ENCODE assay signal across 8 cellular contexts in genomic region chr1:42747125-42747524, GRCh38. TPM values are rescaled to one million over a fixed set of nuclear protein-coding genes. Genes with fewer than 3 reads are reported as not detected.
DNase-seq lines count a peak whose midpoint lies in the region; ATAC-seq, FAIRE-seq and TF ChIP-seq lines count a peak whose summit lies in the region.

No MANE protein-coding gene starts in this region.

- peak; percentile 39 for TF ChIP-seq CTCF in A549 (IDR thresholded peaks at IDR 0.05)
- peak; percentile 31 to 59 (median 54) for TF ChIP-seq CTCF in body of pancreas (IDR thresholded peaks at IDR 0.05)

- H3K9me3 ChIP-seq in A549 (no peaks in the 10 kb centered on the region), body of pancreas (no peaks in the 10 kb centered on the region)

- peaks cover 5% of the 10 kb centered on the region for H3K9me3 Mint-ChIP-seq in stimulated activated memory B cell treated with anti-CD40 and anti-IgM and Interleukin-4, amounts not matched to agents 10 μg/mL and 1 μg/mL and 100 μg/mL, for 72 hours

- no peak overlapping the region for H3K4me3 ChIP-seq in A549
- H3K4me3 ChIP-seq in body of pancreas, result no peak overlapping the region

- POLR2A ChIA-PET in A549 (lab: Yijun Ruan, JAX), result no interaction called here

- peak; percentile 42 to 50; a peak in 3 of 5 replicates for TF ChIP-seq RAD21 in A549 (conservative IDR thresholded peaks at IDR 0.05 in 1 of 2, IDR thresholded peaks at IDR 0.05 in 1 of 2)

- TF ChIP-seq POLR2A in A549 (IDR thresholded peaks at IDR 0.05; ENCODE audit: low read length) (no peak), body of pancreas (IDR thresholded peaks at IDR 0.05) (no peak)

- intact Hi-C loops in body of pancreas (cut with DNase I), result loop anchor here (10.0 kb wide), 2 partner anchors 172 to 602 kb away; no protein-coding TSS in a partner anchor

- FAIRE-seq in A549 (lab: Jason Lieb, UNC) (no peak), GM18507 (lab: Jason Lieb, UNC) (peak; percentile 48)

- peak in 1 of 2 experiments; percentile 10 for DNase-seq in A549 (ENCODE audit: low read depth in 1 of 2, low spot score in 1 of 2)
- no peak for DNase-seq in GM18507 (ENCODE audit: extremely low spot score, insufficient read length, low read depth)
- DNase-seq in SK-N-DZ (ENCODE audit: low spot score), result peak; percentile 26
- DNase-seq in body of pancreas, result peak; percentile 44 to 60 (median 46)
- peak; percentile 80 for DNase-seq in left kidney (ENCODE audit: low read depth, low spot score)
- no peak for DNase-seq in AML-193 (lab: John Stamatoyannopoulos, UW)
- DNase-seq in RKO (ENCODE audit: low spot score), result no peak

- no peaks in the 10 kb centered on the region for H3K4me1 ChIP-seq in A549
- H3K4me1 ChIP-seq in body of pancreas, result no peaks in the 10 kb centered on the region

- H3K4me2 ChIP-seq in A549, result no peak overlapping the region

- no peak overlapping the region for H3K27ac Mint-ChIP-seq in stimulated activated memory B cell treated with anti-CD40 and anti-IgM and Interleukin-4, amounts not matched to agents 10 μg/mL and 1 μg/mL and 100 μg/mL, for 72 hours

- H3K36me3 ChIP-seq in body of pancreas (replicated peaks in 1 of 2; ENCODE audit: insufficient read depth in 1 of 2, low read depth in 2 of 2), result peaks cover 0 to 7% of the 10 kb centered on the region in 2 donors

- H3K4me3 Mint-ChIP-seq in stimulated activated memory B cell treated with anti-CD40 and anti-IgM and Interleukin-4, amounts not matched to agents 10 μg/mL and 1 μg/mL and 100 μg/mL, for 72 hours, result no peak overlapping the region

- 91% methylated on average over 6 of the region's 14 CpGs for WGBS in A549 (ENCODE audit: missing lambda C conversion rate)
- 45 to 59% methylated on average over 14 of the region's 14 CpGs for WGBS in body of pancreas, 2 donors

- no peak overlapping the region for H3K27ac ChIP-seq in A549
- H3K27ac ChIP-seq in body of pancreas, result no peak overlapping the region

- CTCF ChIA-PET in A549 (lab: Yijun Ruan, JAX), result interaction anchor here (0.7 to 3.2 kb wide), 18 partner anchors 9 to 595 kb away, joined by 3 to 21 read pairs (median 3); no protein-coding TSS in a partner anchor

- no peaks in the 10 kb centered on the region for H3K27me3 ChIP-seq in body of pancreas

- H3K4me1 Mint-ChIP-seq in stimulated activated memory B cell treated with anti-CD40 and anti-IgM and Interleukin-4, amounts not matched to agents 10 μg/mL and 1 μg/mL and 100 μg/mL, for 72 hours, result no peaks in the 10 kb centered on the region

- no peaks in the 10 kb centered on the region for H3K27me3 Mint-ChIP-seq in stimulated activated memory B cell treated with anti-CD40 and anti-IgM and Interleukin-4, amounts not matched to agents 10 μg/mL and 1 μg/mL and 100 μg/mL, for 72 hours

- ATAC-seq in A549 (peak in 1 of 2 experiments; percentile 75; a peak in 3 of 6 replicates), body of pancreas (no peak)
- peak; percentile 52 for ATAC-seq in stimulated activated memory B cell treated with anti-CD40 and anti-IgM and Interleukin-4, amounts not matched to agents 10 μg/mL and 1 μg/mL and 100 μg/mL, for 72 hours

- no peak for TF ChIP-seq EP300 in A549 (IDR thresholded peaks at IDR 0.05)

- peaks cover 35% of the 10 kb centered on the region for H3K36me3 Mint-ChIP-seq in stimulated activated memory B cell treated with anti-CD40 and anti-IgM and Interleukin-4, amounts not matched to agents 10 μg/mL and 1 μg/mL and 100 μg/mL, for 72 hours

TF ChIP-seq in A549, 52 proteins besides CTCF, POLR2A, EP300 and RAD21:
- TF ChIP-seq HES2 (IDR thresholded peaks at IDR 0.05) (no peak), RNF2 (IDR thresholded peaks at IDR 0.05; ENCODE audit: borderline replicate concordance, low read depth) (no peak), SMC3 (IDR thresholded peaks at IDR 0.05) (peak; percentile 44), PHF8 (IDR thresholded peaks at IDR 0.05; ENCODE audit: borderline replicate concordance, low read depth) (no peak)

RNA-seq across cellular contexts. Expression of gene CLDN19, which starts 7.1 kb away (rescaled TPM):
- not detected in 2 replicates for polyA plus RNA-seq in A549 (2011; rRNA removed)
- not detected in 2 replicates for polyA plus RNA-seq in A549 (2012; cell fraction: cytosol; rRNA removed)
- 0.01 TPM in 1 of 2 replicates, not detected in the other for polyA plus RNA-seq in A549 (2012; cell fraction: nucleus; rRNA removed)
- polyA plus RNA-seq in A549 (2017; fragmentation: RNase III; extraction: RNeasy Plus Mini Kit Qiagen cat#74134 plus additional on column Dnase treatment), result 0.03 TPM in 1 of 3 replicates, not detected in the others
- polyA minus RNA-seq in A549 (2011; rRNA and poly(A)+ RNA removed), result not detected in 2 replicates
- 1.8 and 2.5 TPM in 2 replicates for polyA plus RNA-seq in SK-N-DZ (2014; cell fraction: cytosol; rRNA removed)
- polyA plus RNA-seq in SK-N-DZ (2014; cell fraction: nucleus; rRNA removed), result 0.66 and 1.7 TPM in 2 replicates
- total RNA-seq in body of pancreas, result not detected

RNA-seq across cellular contexts. Expression of gene P3H1, which starts 19.7 kb away (rescaled TPM):
- polyA plus RNA-seq in A549 (2011; rRNA removed) (27.3 and 32.0 TPM in 2 replicates), A549 (2017; fragmentation: RNase III; extraction: RNeasy Plus Mini Kit Qiagen cat#74134 plus additional on column Dnase treatment) (25.2 to 30.3 TPM (median 29.2 TPM) in 3 replicates)
- polyA plus RNA-seq in A549 (2012; cell fraction: cytosol; rRNA removed), result 32.0 and 33.6 TPM in 2 replicates
- 111 and 159 TPM in 2 replicates for polyA plus RNA-seq in A549 (2012; cell fraction: nucleus; rRNA removed)
- polyA minus RNA-seq in A549 (2011; rRNA and poly(A)+ RNA removed), result 37.5 and 45.6 TPM in 2 replicates
- polyA plus RNA-seq in SK-N-DZ (2014; cell fraction: cytosol; rRNA removed), result 20.3 and 23.1 TPM in 2 replicates
- polyA plus RNA-seq in SK-N-DZ (2014; cell fraction: nucleus; rRNA removed), result 78.4 and 105 TPM in 2 replicates
- 10 to 100 TPM; 16.9 to 34.9 TPM for total RNA-seq in body of pancreas

RNA-seq across cellular contexts. Expression of gene C1orf50, which starts 19.9 kb away (rescaled TPM):
- 2.6 and 4.5 TPM in 2 replicates for polyA plus RNA-seq in A549 (2011; rRNA removed)
- polyA plus RNA-seq in A549 (2012; cell fraction: cytosol; rRNA removed), result 0.61 and 1.1 TPM in 2 replicates
- 0.32 and 0.50 TPM in 2 replicates for polyA plus RNA-seq in A549 (2012; cell fraction: nucleus; rRNA removed)
- polyA plus RNA-seq in A549 (2017; fragmentation: RNase III; extraction: RNeasy Plus Mini Kit Qiagen cat#74134 plus additional on column Dnase treatment), result 1.7 to 2.0 TPM (median 1.9 TPM) in 3 replicates
- polyA minus RNA-seq in A549 (2011; rRNA and poly(A)+ RNA removed), result 0.45 and 0.92 TPM in 2 replicates
- polyA plus RNA-seq in SK-N-DZ (2014; cell fraction: cytosol; rRNA removed), result 4.2 and 8.7 TPM in 2 replicates
- polyA plus RNA-seq in SK-N-DZ (2014; cell fraction: nucleus; rRNA removed), result 3.1 and 7.3 TPM in 2 replicates
- total RNA-seq in body of pancreas, result 1 to 10 TPM; 2.0 to 2.1 TPM

RNA-seq across cellular contexts. Expression of gene TMEM269, which starts 37.7 kb away (rescaled TPM):
- 0.21 TPM in 2 replicates for polyA plus RNA-seq in A549 (2011; rRNA removed)
- polyA plus RNA-seq in A549 (2012; cell fraction: cytosol; rRNA removed), result 0.05 and 0.06 TPM in 2 replicates
- 0.14 and 0.22 TPM in 2 replicates for polyA plus RNA-seq in A549 (2012; cell fraction: nucleus; rRNA removed)
- 0.08 to 0.21 TPM (median 0.15 TPM) in 3 replicates for polyA plus RNA-seq in A549 (2017; fragmentation: RNase III; extraction: RNeasy Plus Mini Kit Qiagen cat#74134 plus additional on column Dnase treatment)
- 0.19 and 0.91 TPM in 2 replicates for polyA minus RNA-seq in A549 (2011; rRNA and poly(A)+ RNA removed)
- polyA plus RNA-seq in SK-N-DZ (2014; cell fraction: cytosol; rRNA removed), result 0.10 and 0.29 TPM in 2 replicates
- polyA plus RNA-seq in SK-N-DZ (2014; cell fraction: nucleus; rRNA removed), result 0.65 and 0.89 TPM in 2 replicates
- not detected for total RNA-seq in body of pancreas

Comparison
In these comparisons a context has a peak if more than half of its experiments do, and no peak if none do; other contexts are left out.
1. DNase-seq: peak in SK-N-DZ (single experiment), body of pancreas (4 of 4) and left kidney (single experiment); none in GM18507 (single experiment), AML-193 (0 of 2) and RKO (single experiment).